Comparison of ENCODE assay signal across 8 cellular contexts in genomic region chr19:4909172-4909896, GRCh38. TPM values are rescaled to one million over a fixed set of nuclear protein-coding genes. Genes with fewer than 3 reads are reported as not detected.
DNase-seq lines count a peak whose midpoint lies in the region; FAIRE-seq and TF ChIP-seq lines count a peak whose summit lies in the region.

Gene UHRF1, plus strand, starts transcription at chr19:4909501. Its CDS starts 1,385 bp downstream, at chr19:4910886.

- peaks cover 34% of the 10 kb centered on the region for H3K36me3 ChIP-seq in BE2C
- peaks cover 0 to 9% of the 10 kb centered on the region in 2 experiments for H3K36me3 ChIP-seq in SK-N-SH (replicated peaks in 1 of 2; ENCODE audit: control insufficient read depth in 1 of 2, insufficient read depth in 2 of 2, low read length in 1 of 2)
- no peaks in the 10 kb centered on the region for H3K36me3 ChIP-seq in muscle layer of duodenum (ENCODE audit: control insufficient read depth in 1 of 2, insufficient read depth in 2 of 2, low read length in 2 of 2)
- peaks cover 7% of the 10 kb centered on the region for H3K36me3 ChIP-seq in thymus (ENCODE audit: control insufficient read depth, insufficient read depth)

- H4K20me1 ChIP-seq in SK-N-SH (ENCODE audit: insufficient read depth) = peaks cover 8% of the 10 kb centered on the region; the same call in 1 of the 2 replicates

- 43% methylated on average over 5 of the region's 87 CpGs for WGBS in SK-N-SH (ENCODE audit: low lambda C conversion rate)
- WGBS in thymus = 3% methylated on average over 87 of the region's 87 CpGs

- H3K4me2 ChIP-seq in SK-N-SH = peak within 1 kb of the TSS; percentile 81

- no peak for TF ChIP-seq RAD21 in SK-N-SH (IDR thresholded peaks at IDR 0.05; ENCODE audit: low read length)

- H3K9me2 ChIP-seq in SK-N-SH = no peaks in the 10 kb centered on the region

- H3K27ac ChIP-seq in SK-N-SH (ENCODE audit: low read depth in 2 of 2, low read length in 1 of 2) (peak within 1 kb of the TSS; percentile 81 to 84), muscle layer of duodenum (ENCODE audit: low read length) (no peak within 1 kb of the TSS), thymus (ENCODE audit: low read depth) (no peak within 1 kb of the TSS)

- peaks cover 40% of the 10 kb centered on the region for H3K79me2 ChIP-seq in SK-N-SH (ENCODE audit: insufficient read depth)

- TF ChIP-seq EP300 in SK-N-SH (IDR thresholded peaks at IDR 0.05; ENCODE audit: borderline replicate concordance in 1 of 2, low read depth in 1 of 2, low read length in 1 of 2) = no peak

- POLR2A ChIA-PET in SK-N-SH (lab: Yijun Ruan, JAX) = no interaction called here

- TF ChIP-seq CTCF in BE2C (IDR thresholded peaks at IDR 0.05; ENCODE audit: low read depth, low read length) (no peak), SK-N-SH (IDR thresholded peaks at IDR 0.05) (no peak), choroid plexus epithelial cell (conservative IDR thresholded peaks at IDR 0.05; ENCODE audit: low read depth, low read length) (no peak)

- H3K4me3 ChIP-seq in BE2C (ENCODE audit: low read depth, low read length) (peak within 1 kb of the TSS; percentile 57), SK-N-SH (ENCODE audit: low read depth in 2 of 2, low read length in 1 of 2) (peak within 1 kb of the TSS; percentile 62 to 82), choroid plexus epithelial cell (ENCODE audit: low read depth, low read length) (peak within 1 kb of the TSS; percentile 74), muscle layer of duodenum (ENCODE audit: low read depth in 1 of 2, low read length in 2 of 2) (peak within 1 kb of the TSS; percentile 67 to 74), thymus (ENCODE audit: low read length) (peak within 1 kb of the TSS; percentile 82)
- peak within 1 kb of the TSS; percentile 98 for H3K4me3 ChIP-seq in Jurkat, Clone E6-1 (ENCODE audit: low read length)

- CTCF ChIA-PET in SK-N-SH (lab: Yijun Ruan, JAX) = interaction anchor here (7.6 kb wide), 1 partner anchor 39 kb away, joined by 121 read pairs; the partner anchor contains the start of gene PLIN3

- H3K9me3 ChIP-seq in BE2C (no peaks in the 10 kb centered on the region), SK-N-SH (no peaks in the 10 kb centered on the region), muscle layer of duodenum (ENCODE audit: control insufficient read depth in 1 of 2, low read length in 2 of 2) (no peaks in the 10 kb centered on the region), thymus (ENCODE audit: control insufficient read depth) (no peaks in the 10 kb centered on the region)

- peak within 1 kb of the TSS; percentile 90 for H2AFZ ChIP-seq in SK-N-SH (ENCODE audit: low read depth)

- peak; percentile 84 for DNase-seq in BE2C
- peak; percentile 62 for DNase-seq in GM18507 (ENCODE audit: extremely low spot score, insufficient read length, low read depth)
- DNase-seq in Jurkat, Clone E6-1 (ENCODE audit: low read depth, low spot score) = peak; percentile 81
- DNase-seq in SK-N-SH = peak; percentile 93
- no peak for DNase-seq in choroid plexus epithelial cell (ENCODE audit: low read depth)
- DNase-seq in activated gamma-delta T cell treated with Interleukin-2 at 50 U/mL for 16 hours = no peak

- peak; percentile 24 for FAIRE-seq in GM18507 (lab: Jason Lieb, UNC)

- H3K9ac ChIP-seq in SK-N-SH = peak within 1 kb of the TSS; percentile 87

- H3F3A ChIP-seq in SK-N-SH (replicated peaks; ENCODE audit: insufficient read depth) = peaks cover 41% of the 10 kb centered on the region

- H3K27me3 ChIP-seq in BE2C (no peaks in the 10 kb centered on the region), SK-N-SH (ENCODE audit: insufficient read depth) (no peaks in the 10 kb centered on the region), muscle layer of duodenum (ENCODE audit: low read depth, low read length) (no peaks in the 10 kb centered on the region), thymus (ENCODE audit: control insufficient read depth, insufficient read depth) (no peaks in the 10 kb centered on the region)

- peaks cover 4% of the 10 kb centered on the region for H3K4me1 ChIP-seq in BE2C
- peaks cover 23 to 24% of the 10 kb centered on the region in 2 experiments; a peak in 3 of 4 replicates for H3K4me1 ChIP-seq in SK-N-SH (ENCODE audit: control insufficient read depth in 1 of 2, insufficient read depth in 2 of 2, low read depth in 1 of 2, low read length in 1 of 2)
- peaks cover 9 to 27% of the 10 kb centered on the region in 2 donors for H3K4me1 ChIP-seq in muscle layer of duodenum (ENCODE audit: control insufficient read depth in 1 of 2, insufficient read depth in 2 of 2, low read length in 2 of 2)
- peaks cover 31% of the 10 kb centered on the region for H3K4me1 ChIP-seq in thymus (ENCODE audit: control insufficient read depth, insufficient read depth, low read length)

TF ChIP-seq in SK-N-SH, 30 proteins besides CTCF, POLR2A, EP300 and RAD21:
- TF ChIP-seq POLR2AphosphoS5 (IDR thresholded peaks at IDR 0.05; ENCODE audit: low read depth, low read length) (peak; percentile 35; the same call in 1 of the 2 replicates), GATA2 (CRISPR knock-in tag; IDR thresholded peaks at IDR 0.05) (no peak), FOXJ3 (CRISPR knock-in tag; IDR thresholded peaks at IDR 0.05) (no peak), MAX (IDR thresholded peaks at IDR 0.05; ENCODE audit: low read depth) (peak; percentile 54), TAF1 (IDR thresholded peaks at IDR 0.05; ENCODE audit: borderline replicate concordance, low read depth, low read length) (peak; percentile 90)

RNA-seq across cellular contexts. Expression of gene UHRF1, which starts in this region (rescaled TPM):
- polyA plus RNA-seq in BE2C (2012; ENCODE audit: insufficient read depth, insufficient read length, low read depth) = 12.5 TPM
- polyA plus RNA-seq in Jurkat, Clone E6-1 (2012; ENCODE audit: insufficient read depth, insufficient read length) = 50.4 TPM
- 23.9 and 43.4 TPM in 2 replicates for polyA plus RNA-seq in SK-N-SH (2012; rRNA removed)
- polyA plus RNA-seq in SK-N-SH (2012; cell fraction: cytosol; rRNA removed) = 22.9 and 34.0 TPM in 2 replicates
- 57.4 and 61.6 TPM in 2 replicates for polyA plus RNA-seq in SK-N-SH (2012; cell fraction: nucleus; rRNA removed)
- 4.3 TPM for polyA plus RNA-seq in thymus

Comparison
In these comparisons a context has a peak if more than half of its experiments do, and no peak if none do; other contexts are left out.
1. DNase-seq: peak in BE2C (single experiment), GM18507 (single experiment), Jurkat, Clone E6-1 (single experiment) and SK-N-SH (single experiment); none in choroid plexus epithelial cell (single experiment) and activated gamma-delta T cell treated with Interleukin-2 at 50 U/mL for 16 hours (single experiment).
2. H3K27ac ChIP-seq: peak in SK-N-SH (2 of 2); none in muscle layer of duodenum (single experiment) and thymus (single experiment).
3. Peak in every context shown above with its lines, with median percentiles within 50 percentile points of each other: H3K4me3 ChIP-seq.